In genomic region chr1:181105134-181106021, GRCh38 we compare ENCODE assay signal across 8 cellular contexts. TPM values are rescaled to one million over a fixed set of nuclear protein-coding genes. Genes with fewer than 3 reads are reported as not detected.
A peak's percentile ranks its signal among the peaks of the same experiment; 100 is the strongest.
DNase-seq lines count a peak whose midpoint lies in the region; ATAC-seq and TF ChIP-seq lines count a peak whose summit lies in the region.

No MANE protein-coding gene starts in this region.

- DNase-seq in GM12865 (ENCODE audit: low read depth) = peak; percentile 94
- peak; percentile 89 for DNase-seq in NCI-H1417 treated with DMSO at 0.1 percent for 48 hours (lab: John Stamatoyannopoulos, UW)
- peak; percentile 92 for DNase-seq in T follicular helper cell (ENCODE audit: low read depth)
- DNase-seq in adrenal gland = peak; percentile 95 to 97 (median 96)
- DNase-seq in heart right ventricle = peak; percentile 94 to 98
- DNase-seq in posterior vena cava (ENCODE audit: low spot score) = peak; percentile 99
- DNase-seq in upper lobe of left lung = peak; percentile 97 to 100

- H3K4me3 ChIP-seq in GM12865 (ENCODE audit: low read depth, low read length) (peak overlapping the region; percentile 93), adrenal gland (peak overlapping the region; percentile 16 to 73 (median 62)), heart right ventricle (peak overlapping the region; percentile 69 to 93 (median 86)), upper lobe of left lung (peak overlapping the region; percentile 54 to 83 (median 65))

- TF ChIP-seq CTCF in GM12865 (IDR thresholded peaks at IDR 0.05; ENCODE audit: insufficient read depth, low read depth, low read length, missing control alignments) (no peak), adrenal gland (IDR thresholded peaks at IDR 0.05) (no peak), heart right ventricle (IDR thresholded peaks at IDR 0.05) (no peak), upper lobe of left lung (IDR thresholded peaks at IDR 0.05) (peak in 1 of 6 experiments; percentile 7)

- H3K27ac ChIP-seq in adrenal gland (peak overlapping the region in 4 of 5 donors; percentile 17 to 89 (median 77)), heart right ventricle (peak overlapping the region; percentile 80 to 97 (median 92)), upper lobe of left lung (peak overlapping the region; percentile 83 to 97 (median 90))

- intact Hi-C loops in adrenal gland (cut with DNase I) = no loop called here
- intact Hi-C loops in heart right ventricle (cut with DNase I) = loop anchor here in 5 of 10 donors (2.0 to 5.0 kb wide), 3 partner anchors 15 to 37 kb away; partner anchors contain the start of gene IER5 (in 1 of the 5)
- intact Hi-C loops in posterior vena cava (cut with DNase I) = no loop called here

- H3K4me1 ChIP-seq in adrenal gland (replicated peaks in 1 of 2) (peaks cover 7 to 43% of the 10 kb centered on the region in 2 donors), heart right ventricle (peaks cover 3 to 73% (median 46%) of the 10 kb centered on the region in 9 donors), upper lobe of left lung (peaks cover 49 to 59% (median 53%) of the 10 kb centered on the region in 4 donors)

- H3K9me3 ChIP-seq in adrenal gland (replicated peaks in 1 of 3) = no peaks in the 10 kb centered on the region
- H3K9me3 ChIP-seq in heart right ventricle = no peaks in the 10 kb centered on the region
- H3K9me3 ChIP-seq in upper lobe of left lung = no peaks in the 10 kb centered on the region

- 1 to 5% (median 3%) methylated on average over 17 to 104 of the region's 104 CpGs for WGBS in adrenal gland, 4 donors
- 2 to 3% methylated on average over 50 to 104 of the region's 104 CpGs for WGBS in heart right ventricle, 2 donors
- WGBS in upper lobe of left lung, 2 donors = 4 to 6% methylated on average over 22 to 28 of the region's 104 CpGs

- peak in 1 of 4 donors; percentile 13 for TF ChIP-seq EP300 in upper lobe of left lung (IDR thresholded peaks at IDR 0.05)

- H3K36me3 ChIP-seq in adrenal gland (replicated peaks in 1 of 2) (no peaks in the 10 kb centered on the region), heart right ventricle (no peaks in the 10 kb centered on the region), upper lobe of left lung (no peaks in the 10 kb centered on the region)

- H3K27me3 ChIP-seq in adrenal gland (no peaks in the 10 kb centered on the region), heart right ventricle (no peaks in the 10 kb centered on the region), upper lobe of left lung (no peaks in the 10 kb centered on the region)

- TF ChIP-seq POLR2A in adrenal gland (IDR thresholded peaks at IDR 0.05) = peak; percentile 70 to 78
- TF ChIP-seq POLR2A in upper lobe of left lung (IDR thresholded peaks at IDR 0.05) = peak in 2 of 4 donors; percentile 79 to 90

- ATAC-seq in HG02678 (IDR thresholded peaks at IDR 0.05; ENCODE audit: unreplicated experiment) = peak; percentile 80
- peak; percentile 93 to 97 (median 94) for ATAC-seq in heart right ventricle
- peak; percentile 92 to 97 for ATAC-seq in upper lobe of left lung (ENCODE audit: low FRiP score in 2 of 2)

RNA-seq across cellular contexts. Expression of gene IER5, which starts 16.9 kb away (rescaled TPM):
- total RNA-seq in adrenal gland = 10 to 100 TPM in 5 of 8 donors, 1 to 10 TPM in 3; 6.0 to 19.2 (median 10.9) TPM
- polyA plus RNA-seq in adrenal gland = 1 to 10 TPM; 2.0 to 8.1 (median 7.5) TPM
- total RNA-seq in heart right ventricle = 10 to 100 TPM; 10.7 to 87.5 (median 18.7) TPM
- polyA plus RNA-seq in heart right ventricle = 10 to 100 TPM; 16.3 to 21.7 TPM
- 10 to 100 TPM; 12.0 to 27.3 TPM for total RNA-seq in posterior vena cava
- total RNA-seq in upper lobe of left lung = 10 to 100 TPM; 15.0 to 43.6 (median 26.1) TPM

Comparison
In these comparisons a context has a peak if more than half of its experiments do, and no peak if none do; other contexts are left out.
1. Peak in every context shown above with its lines: DNase-seq, ATAC-seq, H3K4me3 ChIP-seq and H3K27ac ChIP-seq.